7 cellular contexts compared by ENCODE assay signal in genomic region chr13:110713981-110714797, GRCh38. TPM values are rescaled to one million over a fixed set of nuclear protein-coding genes. Genes with fewer than 3 reads are reported as not detected.
A peak's percentile ranks its signal among the peaks of the same experiment; 100 is the strongest.
DNase-seq lines count a peak whose midpoint lies in the region; ATAC-seq and TF ChIP-seq lines count a peak whose summit lies in the region.

No MANE protein-coding gene starts in this region.

- peaks cover 18% of the 10 kb centered on the region; the same call in 1 of the 2 replicates for H4K20me1 ChIP-seq in PC-3 (ENCODE audit: low read length)

- H2AFZ ChIP-seq in PC-3 (ENCODE audit: low read length), result peak overlapping the region; percentile 48

- H3K4me2 ChIP-seq in PC-3 (ENCODE audit: low read length), result peak overlapping the region; percentile 84

- peak overlapping the region; percentile 94 for H3K4me3 ChIP-seq in H7 (ENCODE audit: insufficient read depth, low read depth, low read length)
- H3K4me3 ChIP-seq in PC-3 (ENCODE audit: low read length), result peak overlapping the region; percentile 80

- peaks cover 8% of the 10 kb centered on the region for H3K4me1 ChIP-seq in PC-3 (ENCODE audit: insufficient read depth, low read length)
- peaks cover 12% of the 10 kb centered on the region for H3K4me1 ChIP-seq in foreskin keratinocyte

- H3K9ac ChIP-seq in PC-3 (ENCODE audit: low read length), result peak overlapping the region; percentile 67

- intact Hi-C loops in PC-3 (cut with micrococcal nuclease), result loop anchor here (2.0 kb wide), 2 partner anchors 99 to 201 kb away; partner anchors contain the start of genes ANKRD10 and NAXD

- DNase-seq in H7, result peak; percentile 68
- DNase-seq in PC-3, result peak; percentile 14
- peak; percentile 89 for DNase-seq in activated effector memory CD4-positive, alpha-beta T cell treated with anti-CD3 and anti-CD28 coated beads, Interleukin-2, amount 50 U/mL, for 16 hours
- DNase-seq in foreskin keratinocyte, result peak; percentile 11 to 47
- DNase-seq in nucleus accumbens (lab: John Stamatoyannopoulos, UW), result peak in 49 of 56 donors; percentile 13 to 75 (median 56)
- DNase-seq in superior temporal gyrus (ENCODE audit: extremely low spot score), result peak; percentile 57

- no peaks in the 10 kb centered on the region for H3K9me2 ChIP-seq in PC-3 (replicated peaks; ENCODE audit: low read length)

- CTCF ChIA-PET in PC-3 (lab: Charles Lee), result no interaction called here

- H3K27ac ChIP-seq in PC-3 (ENCODE audit: low read length) (no peak overlapping the region), foreskin keratinocyte (peak overlapping the region; percentile 42)

- POLR2A ChIA-PET in PC-3 (lab: Charles Lee; ENCODE audit: unreplicated experiment), result no interaction called here

- H3K9me3 ChIP-seq in PC-3 (ENCODE audit: low read length), result no peaks in the 10 kb centered on the region

- ATAC-seq in PC-3 (no peak), foreskin keratinocyte (no peak), HG03159 (IDR thresholded peaks at IDR 0.05; ENCODE audit: unreplicated experiment) (no peak)

- H3K79me2 ChIP-seq in PC-3 (ENCODE audit: low read length), result peaks cover 53% of the 10 kb centered on the region

- no TSS peak for BruUV-seq in PC-3 (replicated peaks; lab: Mats Ljungman, UMichigan)

- H3K36me3 ChIP-seq in H7 (replicated peaks; ENCODE audit: control insufficient read depth, insufficient read depth, low read length), result peaks cover 2% of the 10 kb centered on the region
- no peaks in the 10 kb centered on the region for H3K36me3 ChIP-seq in PC-3 (ENCODE audit: low read depth, low read length)

- H3F3A ChIP-seq in PC-3 (ENCODE audit: low read length, unreplicated experiment), result no peaks in the 10 kb centered on the region

- TF ChIP-seq CTCF in PC-3 (conservative IDR thresholded peaks at IDR 0.05; ENCODE audit: low read depth, low read length) (no peak), foreskin keratinocyte (conservative IDR thresholded peaks at IDR 0.05) (peak; percentile 40)

- H3K27me3 ChIP-seq in H7 (ENCODE audit: control insufficient read depth, insufficient read depth, low read length) (no peaks in the 10 kb centered on the region), PC-3 (ENCODE audit: low read length) (no peaks in the 10 kb centered on the region), foreskin keratinocyte (no peaks in the 10 kb centered on the region)

RNA-seq across cellular contexts. Expression of gene ING1, which starts 0.7 kb away (rescaled TPM):
- total RNA-seq in H7 (2014; rRNA removed; shearing (Covaris generic)), result 21.7 and 23.1 TPM in 2 replicates
- total RNA-seq in PC-3 (2014; rRNA removed) (17.9 and 20.8 TPM in 2 replicates), foreskin keratinocyte (9.2 and 13.0 TPM in 2 replicates)
- polyA plus RNA-seq in foreskin keratinocyte, result 8.0 and 10.8 TPM in 2 replicates

RNA-seq across cellular contexts. Expression of gene CARS2, which starts 8.3 kb away (rescaled TPM):
- 40.0 and 44.3 TPM in 2 replicates for total RNA-seq in H7 (2014; rRNA removed; shearing (Covaris generic))
- total RNA-seq in PC-3 (2014; rRNA removed) (70.9 and 72.9 TPM in 2 replicates), foreskin keratinocyte (61.9 and 62.0 TPM in 2 replicates)
- 64.0 and 66.5 TPM in 2 replicates for polyA plus RNA-seq in foreskin keratinocyte

Comparison
In these comparisons a context has a peak if more than half of its experiments do, and no peak if none do; other contexts are left out.
1. DNase-seq: peak in every context shown above with its lines; median percentile 89 in activated effector memory CD4-positive, alpha-beta T cell treated with anti-CD3 and anti-CD28 coated beads, Interleukin-2, amount 50 U/mL, for 16 hours; 68 in H7; 57 in superior temporal gyrus; 56 in nucleus accumbens; 29 in foreskin keratinocyte; 14 in PC-3.